ENCODE assay signal across 16 cellular contexts in the genomic region with DNA sequence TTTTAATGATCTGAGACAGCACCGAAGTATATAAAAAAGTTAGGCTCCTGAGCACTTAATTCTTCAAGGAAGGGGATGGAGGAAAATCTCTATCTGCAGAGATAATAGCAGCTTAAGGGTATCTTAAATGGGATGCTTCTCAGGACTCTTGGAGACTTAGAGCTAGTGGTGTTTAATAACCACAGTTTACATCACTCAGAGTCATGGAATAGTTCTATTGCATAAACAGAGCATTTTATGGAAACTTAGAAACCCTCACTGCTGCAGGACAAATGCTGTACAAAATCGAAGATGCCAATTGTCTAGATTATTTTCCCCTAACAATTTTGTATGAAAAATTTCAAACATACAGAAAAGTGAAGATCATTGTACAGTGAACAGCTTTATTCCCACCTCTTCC.
DNase-seq lines count a peak whose midpoint lies in the region; ATAC-seq and TF ChIP-seq lines count a peak whose summit lies in the region.
"Had no signal": no experiment of that assay in that cellular context is flagged by ENCODE, and none has a peak within 500 bp of the region (broad histone marks: within the 10 kb centered on the region; RNA-seq: fewer than 3 reads in every experiment).

No MANE protein-coding gene starts in this region.

- peaks cover 3% of the 10 kb centered on the region; the same call in 1 of the 2 replicates for H3K9me1 ChIP-seq in IMR-90 (ENCODE audit: insufficient read depth, low read length)

- intact Hi-C loops in IMR-90 (cut with micrococcal nuclease), result no loop called here

- no peak overlapping the region for H3K14ac ChIP-seq in IMR-90 (replicated peaks; ENCODE audit: low read depth, low read length)

- H3K4me3 ChIP-seq in IMR-90 (ENCODE audit: insufficient read depth, low read depth, low read length) (no peak overlapping the region), smooth muscle cell (no peak overlapping the region)
- H3K4me3 ChIP-seq: BLaER1 had no signal

- no peak overlapping the region for H2BK15ac ChIP-seq in IMR-90 (ENCODE audit: low read depth, low read length)

- H2AK9ac ChIP-seq in IMR-90 (replicated peaks; ENCODE audit: low read depth, low read length, poor library complexity), result no peak overlapping the region

- H4K8ac ChIP-seq in IMR-90 (ENCODE audit: low read depth in 2 of 2, low read length in 2 of 2), result no peak overlapping the region

- peak; percentile 23 for DNase-seq in AG08396 (ENCODE audit: low spot score)
- peak; percentile 72 for DNase-seq in IMR-90
- peak; percentile 50 for DNase-seq in fibroblast of peridontal ligament (ENCODE audit: extremely low read depth)
- no peak for DNase-seq in smooth muscle cell (lab: John Stamatoyannopoulos, UW; ENCODE audit: unreplicated experiment)
- no peak for DNase-seq in putamen (ENCODE audit: low spot score)
- DNase-seq in Kasumi-1 (lab: John Stamatoyannopoulos, UW), result no peak
- DNase-seq: Calu3; CD8-positive, alpha-beta T cell; DMS 273 treated with DMSO at 0.1 percent for 48 hours; DMS53; DND-41; H9; KG1 had no signal

- peak; percentile 79 for ATAC-seq in IMR-90 (ENCODE audit: low read depth)
- no peak for ATAC-seq in GM18873 (IDR thresholded peaks at IDR 0.05; ENCODE audit: low FRiP score, unreplicated experiment)
- ATAC-seq: CD8-positive, alpha-beta T cell; HepG2 had no signal

- H2AFZ ChIP-seq in IMR-90 (replicated peaks; ENCODE audit: low read length, poor library complexity) (no peak overlapping the region), smooth muscle cell (ENCODE audit: low read depth) (no peak overlapping the region)

- peaks cover 4% of the 10 kb centered on the region for H3K4me1 ChIP-seq in IMR-90 (ENCODE audit: control insufficient read depth, insufficient read depth, low read length)
- peaks cover 48% of the 10 kb centered on the region for H3K4me1 ChIP-seq in smooth muscle cell (ENCODE audit: low read depth)

- no peak overlapping the region for H2BK20ac ChIP-seq in IMR-90 (ENCODE audit: low read depth, low read length)

- no peak overlapping the region for H2BK120ac ChIP-seq in IMR-90 (ENCODE audit: low read depth, low read length)

- H3F3A ChIP-seq in smooth muscle cell (ENCODE audit: low read depth), result peaks cover 17% of the 10 kb centered on the region

- no CpG with 5 or more reads among the region's 2 CpGs for WGBS in IMR-90 (ENCODE audit: extremely low coverage in 2 of 2, insufficient read length in 1 of 2), 2 experiments
- 23% methylated on average over 2 of the region's 2 CpGs for WGBS in smooth muscle cell (ENCODE audit: low lambda C conversion rate)

- H3K36me3 ChIP-seq in IMR-90 (ENCODE audit: control insufficient read depth, insufficient read depth, low read length) (no peaks in the 10 kb centered on the region), smooth muscle cell (ENCODE audit: low read depth) (no peaks in the 10 kb centered on the region)

- no peak overlapping the region for H4K91ac ChIP-seq in IMR-90 (ENCODE audit: insufficient read depth, low read depth, low read length)

- H4K20me1 ChIP-seq in IMR-90 (ENCODE audit: insufficient read depth, low read length), result peaks cover 8% of the 10 kb centered on the region; the same call in 1 of the 2 replicates
- H4K20me1 ChIP-seq in smooth muscle cell (ENCODE audit: low read depth), result peaks cover 86% of the 10 kb centered on the region

- H3K9me3 ChIP-seq in IMR-90 (ENCODE audit: control insufficient read depth, insufficient read depth, low read length) (no peaks in the 10 kb centered on the region), smooth muscle cell (replicated peaks; ENCODE audit: low read depth) (no peaks in the 10 kb centered on the region)

- in situ Hi-C loops in IMR-90 (cut with MboI; ENCODE audit: low sequenced_read_pairs), result no loop called here

- H3K56ac ChIP-seq in IMR-90 (ENCODE audit: extremely low read depth, insufficient read depth, low read length), result no peak overlapping the region

- no peak overlapping the region for H4K5ac ChIP-seq in IMR-90 (ENCODE audit: low read depth, low read length)

- no peak overlapping the region for H3K4me2 ChIP-seq in IMR-90 (ENCODE audit: low read depth, low read length)
- peak overlapping the region; percentile 19 for H3K4me2 ChIP-seq in smooth muscle cell

- H3K18ac ChIP-seq in IMR-90 (ENCODE audit: low read depth, low read length), result no peak overlapping the region

- dilution Hi-C loops in IMR-90 (cut with HindIII; ENCODE audit: low sequenced_read_pairs, unreplicated experiment), result no loop called here

- TF ChIP-seq CTCF in IMR-90 (conservative IDR thresholded peaks at IDR 0.05; ENCODE audit: low read depth, low read length) (no peak), smooth muscle cell (IDR thresholded peaks at IDR 0.05; ENCODE audit: borderline replicate concordance, insufficient read depth, poor library complexity, severe bottlenecking) (no peak)

- TF ChIP-seq RAD21 in IMR-90 (IDR thresholded peaks at IDR 0.05; ENCODE audit: low read length), result no peak

- no peak overlapping the region for H3K23ac ChIP-seq in IMR-90 (ENCODE audit: low read depth, low read length)

- H3K27me3 ChIP-seq in IMR-90 (ENCODE audit: control insufficient read depth, insufficient read depth, low read length), result no peaks in the 10 kb centered on the region
- no peaks in the 10 kb centered on the region for H3K27me3 ChIP-seq in smooth muscle cell (ENCODE audit: low read depth)
- H3K27me3 ChIP-seq: BLaER1 had no signal

- BruUV-seq in IMR-90 (replicated peaks; lab: Mats Ljungman, UMichigan), result no TSS peak

- H3K79me2 ChIP-seq in smooth muscle cell (ENCODE audit: low read depth), result peaks cover 4% of the 10 kb centered on the region

- H3K27ac ChIP-seq in IMR-90 (ENCODE audit: insufficient read depth, low read length), result no peak overlapping the region
- no peak overlapping the region for H3K27ac ChIP-seq in smooth muscle cell (ENCODE audit: low read depth)
- H3K27ac ChIP-seq: BLaER1 had no signal

- no peak overlapping the region for H3K4ac ChIP-seq in IMR-90 (ENCODE audit: low read depth, low read length)

- TF ChIP-seq POLR2A in IMR-90 (IDR thresholded peaks at IDR 0.05; ENCODE audit: low read depth, low read length), result no peak

- no peak overlapping the region for H3K9ac ChIP-seq in IMR-90 (ENCODE audit: low read depth, low read length)
- H3K9ac ChIP-seq in smooth muscle cell (ENCODE audit: low read depth), result no peak overlapping the region
- H3K9ac ChIP-seq: BLaER1 had no signal

- H3K79me1 ChIP-seq in IMR-90 (ENCODE audit: low read depth in 1 of 2, low read length in 2 of 2), result peaks cover 0 to 17% of the 10 kb centered on the region in 2 experiments; a peak in 1 of 4 replicates

- no peak overlapping the region for H2BK5ac ChIP-seq in IMR-90 (ENCODE audit: low read depth, low read length, poor library complexity, severe bottlenecking)

- H2AK5ac ChIP-seq in IMR-90 (ENCODE audit: low read depth, low read length), result no peak overlapping the region

- CTCF ChIA-PET in IMR-90 (lab: Yijun Ruan, JAX), result no interaction called here

- POLR2A ChIA-PET in IMR-90 (lab: Charles Lee; ENCODE audit: unreplicated experiment), result no interaction called here

TF ChIP-seq in IMR-90, 13 proteins besides CTCF, POLR2A, EP300 and RAD21:
- peak; percentile 49; the same call in 1 of the 2 replicates for TF ChIP-seq CEBPB (IDR thresholded peaks at IDR 0.05; ENCODE audit: low read depth, low read length)
- TF ChIP-seq MAFK (IDR thresholded peaks at IDR 0.05; ENCODE audit: low read depth, low read length), result no peak
- TF ChIP-seq MXI1 (IDR thresholded peaks at IDR 0.05; ENCODE audit: borderline replicate concordance, low read depth, low read length), result no peak
- TF ChIP-seq MAZ (IDR thresholded peaks at IDR 0.05; ENCODE audit: borderline replicate concordance, low read depth, low read length), result no peak

Comparison
In these comparisons a context has a peak if more than half of its experiments do, and no peak if none do; other contexts are left out.
1. DNase-seq: peak in AG08396 (single experiment), IMR-90 (single experiment) and fibroblast of peridontal ligament (single experiment); none in smooth muscle cell (single experiment), putamen (single experiment) and Kasumi-1 (0 of 2).